In genomic region chr20:62663484-62664315, GRCh38 we compare ENCODE assay signal across 22 cellular contexts.
"Had no signal": no experiment of that assay in that cellular context is flagged by ENCODE, and none has a peak within 500 bp of the region (broad histone marks: within the 10 kb centered on the region; RNA-seq: fewer than 3 reads in every experiment).

No MANE protein-coding gene starts in this region.

- H3K27me3 ChIP-seq: adrenal gland, ascending aorta, right atrium auricular region, thyroid gland had no signal

- H3K36me3 Mint-ChIP-seq: immature natural killer cell had no signal

- DNase-seq: activated CD4-positive, alpha-beta memory T cell treated with anti-CD3 and anti-CD28 coated beads, Interleukin-2, amount 10 ng/mL, durations not matched to agents 7 days and 5 days; activated CD4-positive, alpha-beta T cell treated with anti-CD3 and anti-CD28 coated beads for 48 hours; activated CD4-positive, CD25-positive, alpha-beta regulatory T cell; activated gamma-delta T cell treated with Interleukin-2 at 50 U/mL for 16 hours; adrenal gland; central memory CD4-positive, alpha-beta T cell; effector memory CD4-positive, alpha-beta T cell; foreskin melanocyte; immature natural killer cell; lower lobe of right lung; naive thymus-derived CD4-positive, alpha-beta T cell; psoas muscle; stimulated activated CD4-positive, alpha-beta T cell treated with anti-CD3 and anti-CD28 coated beads, Interleukin-4, amount 100 ng/mL, for 24 hours; stimulated activated naive CD8-positive, alpha-beta T cell treated with anti-CD3 and anti-CD28 coated beads, Interleukin-15, Interleukin-2, amounts not matched to agents 100 U/mL and 50 U/mL, for 24 hours; thyroid gland; upper lobe of right lung had no signal

- H3K4me1 ChIP-seq: ascending aorta, psoas muscle, thyroid gland had no signal

- H3K27ac Mint-ChIP-seq: activated CD4-positive, alpha-beta memory T cell treated with anti-CD3 and anti-CD28 coated beads, Interleukin-2, amount 10 ng/mL, durations not matched to agents 7 days and 5 days; activated naive CD8-positive, alpha-beta T cell; activated T-helper 1 cell treated with anti-CD3 and anti-CD28 coated beads, Interleukin-12 subunit alpha, Interleukin-12 subunit beta, Interleukin-2, Interleukin-4 antibody, amounts not matched to agents 30 ng/mL and 10 ng/mL and 1 ng/mL, durations not matched to agents 14 hours and 24 hours and 36 hours; immature natural killer cell had no signal

- ATAC-seq: esophagus mucosa; left lobe of liver; lower lobe of right lung; naive thymus-derived CD4-positive, alpha-beta T cell; psoas muscle; stimulated activated naive CD8-positive, alpha-beta T cell treated with anti-CD3 and anti-CD28 coated beads, Interleukin-15, Interleukin-2, amounts not matched to agents 100 U/mL and 50 U/mL, for 24 hours; upper lobe of right lung had no signal

- H3K36me3 ChIP-seq: adrenal gland, ascending aorta, thyroid gland, upper lobe of right lung had no signal

- H3K4me3 ChIP-seq: adrenal gland, ascending aorta, lower lobe of right lung, psoas muscle, right atrium auricular region, thyroid gland, upper lobe of right lung had no signal

- H3K4me1 Mint-ChIP-seq: immature natural killer cell had no signal

- H3K4me3 Mint-ChIP-seq: activated CD4-positive, alpha-beta memory T cell treated with anti-CD3 and anti-CD28 coated beads, Interleukin-2, amount 10 ng/mL, durations not matched to agents 7 days and 5 days; activated naive CD8-positive, alpha-beta T cell; activated T-helper 1 cell treated with anti-CD3 and anti-CD28 coated beads, Interleukin-12 subunit alpha, Interleukin-12 subunit beta, Interleukin-2, Interleukin-4 antibody, amounts not matched to agents 30 ng/mL and 10 ng/mL and 1 ng/mL, durations not matched to agents 14 hours and 24 hours and 36 hours; immature natural killer cell; naive thymus-derived CD4-positive, alpha-beta T cell had no signal

- H3K27ac ChIP-seq: adrenal gland, ascending aorta, lower lobe of right lung, psoas muscle, right atrium auricular region, thyroid gland, upper lobe of right lung had no signal

- H3K27me3 Mint-ChIP-seq: activated CD4-positive, alpha-beta memory T cell treated with anti-CD3 and anti-CD28 coated beads, Interleukin-2, amount 10 ng/mL, durations not matched to agents 7 days and 5 days; activated naive CD8-positive, alpha-beta T cell; naive thymus-derived CD4-positive, alpha-beta T cell had no signal

- H3K9me3 ChIP-seq: adrenal gland, ascending aorta, lower lobe of right lung, psoas muscle, right atrium auricular region, thyroid gland, upper lobe of right lung had no signal

- H3K9me3 Mint-ChIP-seq: activated CD4-positive, alpha-beta memory T cell treated with anti-CD3 and anti-CD28 coated beads, Interleukin-2, amount 10 ng/mL, durations not matched to agents 7 days and 5 days; activated T-helper 1 cell treated with anti-CD3 and anti-CD28 coated beads, Interleukin-12 subunit alpha, Interleukin-12 subunit beta, Interleukin-2, Interleukin-4 antibody, amounts not matched to agents 30 ng/mL and 10 ng/mL and 1 ng/mL, durations not matched to agents 14 hours and 24 hours and 36 hours; immature natural killer cell; naive thymus-derived CD4-positive, alpha-beta T cell had no signal
